ENCODE assay signal across 28 cellular contexts in the genomic region with DNA sequence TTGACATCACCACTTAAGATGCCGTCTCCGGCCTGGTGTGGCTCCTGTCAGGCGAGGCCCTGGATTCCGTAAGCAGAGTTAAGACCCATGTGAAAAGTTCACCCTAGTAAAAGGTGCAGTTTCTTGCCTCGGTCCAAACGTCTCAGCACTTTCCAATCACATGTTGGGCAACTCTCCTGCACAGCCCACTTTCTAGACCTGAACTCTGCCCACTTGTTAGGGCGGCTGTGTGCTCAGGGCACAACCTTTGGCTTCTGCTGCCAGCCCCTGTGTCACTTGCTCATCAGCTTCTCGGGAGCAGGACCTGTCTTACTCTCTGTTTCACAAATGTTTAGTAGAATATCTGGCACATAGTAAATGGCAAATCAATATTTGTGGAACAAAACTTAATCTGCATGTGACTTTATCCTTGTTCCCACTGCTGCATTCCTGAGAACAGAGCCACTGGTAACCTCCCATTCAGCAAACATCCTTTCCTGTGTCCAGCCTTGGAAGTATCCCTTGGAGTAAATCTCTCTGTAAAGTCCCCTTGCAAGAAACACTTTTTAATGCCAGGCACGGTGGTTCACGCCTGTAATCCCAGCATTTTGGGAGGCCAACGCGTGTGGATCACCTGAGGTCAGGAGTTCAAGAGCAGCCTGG.
"Had no signal": no experiment of that assay in that cellular context is flagged by ENCODE, and none has a peak within 500 bp of the region (broad histone marks: within the 10 kb centered on the region; RNA-seq: fewer than 3 reads in every experiment).

No MANE protein-coding gene starts in this region.

- H3K4me3 ChIP-seq: breast epithelium, cardiac muscle cell, colonic mucosa, esophagus squamous epithelium, gastroesophageal sphincter had no signal

- H3K9me3 ChIP-seq: breast epithelium, colonic mucosa, esophagus squamous epithelium, gastroesophageal sphincter had no signal

- FAIRE-seq: endometrium, endothelial cell of umbilical vein had no signal

- H3K36me3 ChIP-seq: breast epithelium, cardiac muscle cell, colonic mucosa, esophagus squamous epithelium, gastroesophageal sphincter had no signal

- H3K4me1 ChIP-seq: breast epithelium had no signal

- ATAC-seq: activated CD8-positive, alpha-beta T cell treated with anti-CD3 and anti-CD28 coated beads for 36 hours; activated T-cell treated with anti-CD3 and anti-CD28 coated beads, Interleukin-2, amount 50 U/mL, for 4 hours; activated T-helper 17 cell treated with anti-CD3 and anti-CD28 coated beads, Interleukin-2, amount 50 U/mL, for 72 hours; gastroesophageal sphincter; T-helper 17 cell; WTC11 had no signal

- DNase-seq: activated CD4-positive, alpha-beta T cell treated with anti-CD3 and anti-CD28 coated beads for 48 hours; activated CD4-positive, alpha-beta T cell treated with anti-CD3 and anti-CD28 coated beads, Interleukin-2, amount 50 U/mL, for 1 hour; activated CD4-positive, alpha-beta T cell treated with anti-CD3 and anti-CD28 coated beads, Interleukin-2, amount 50 U/mL, for 48 hours; activated CD8-positive, alpha-beta memory T cell treated with anti-CD3 and anti-CD28 coated beads for 24 hours; activated CD8-positive, alpha-beta T cell treated with anti-CD3 and anti-CD28 coated beads for 36 hours; activated effector memory CD4-positive, alpha-beta T cell treated with Interleukin-2 at 50 U/mL for 16 hours; activated gamma-delta T cell treated with Interleukin-2 at 50 U/mL for 16 hours; activated naive CD4-positive, alpha-beta T cell treated with anti-CD3 and anti-CD28 coated beads, Interleukin-2, amount 50 U/mL, for 16 hours; activated naive CD4-positive, alpha-beta T cell treated with Interleukin-2 at 50 U/mL for 16 hours; activated T-cell treated with anti-CD3 and anti-CD28 coated beads, Interleukin-2, amount 50 U/mL, for 4 hours; amygdala; aorta; central memory CD4-positive, alpha-beta T cell; cerebellar nuclear complex; colonic mucosa; effector CD8-positive, alpha-beta T cell; esophagus squamous epithelium; foreskin melanocyte; T-helper 1 cell; T-helper 17 cell had no signal

- H3K27me3 ChIP-seq: breast epithelium, cardiac muscle cell, colonic mucosa, esophagus squamous epithelium, gastroesophageal sphincter had no signal

- H3K27ac ChIP-seq: breast epithelium, cardiac muscle cell, colonic mucosa, epithelial cell of prostate, esophagus squamous epithelium, gastroesophageal sphincter had no signal
